ENCODE assay signal across 8 cellular contexts in genomic region chr7:47474937-47475879, GRCh38.
DNase-seq lines count a peak whose midpoint lies in the region; ATAC-seq, FAIRE-seq and TF ChIP-seq lines count a peak whose summit lies in the region.

No MANE protein-coding gene starts in this region.

- TF ChIP-seq CTCF in chondrocyte (IDR thresholded peaks at IDR 0.05) = peak; percentile 57
- no peak for TF ChIP-seq CTCF in type B pancreatic cell (conservative IDR thresholded peaks at IDR 0.05)

- H3K4me3 Mint-ChIP-seq in chondrocyte (ENCODE audit: unreplicated experiment) (no peak overlapping the region), type B pancreatic cell (no peak overlapping the region)

- H3K4me1 Mint-ChIP-seq in chondrocyte (ENCODE audit: low read depth) (peaks cover 37% of the 10 kb centered on the region), type B pancreatic cell (ENCODE audit: unreplicated experiment) (peaks cover 52% of the 10 kb centered on the region)

- H3K9me3 Mint-ChIP-seq in chondrocyte (ENCODE audit: low read depth) (no peaks in the 10 kb centered on the region), type B pancreatic cell (no peaks in the 10 kb centered on the region)

- H3K27me3 Mint-ChIP-seq in chondrocyte (ENCODE audit: low read depth) (no peaks in the 10 kb centered on the region), type B pancreatic cell (no peaks in the 10 kb centered on the region)

- peak; percentile 97 for DNase-seq in Caki2 (ENCODE audit: low read depth)
- DNase-seq in GM19239 (ENCODE audit: insufficient read length, low spot score) = peak; percentile 49
- DNase-seq in NOMO-1 treated with dmso at 0.1 percent for 144 hours (lab: John Stamatoyannopoulos, UW; ENCODE audit: unreplicated experiment) = peak; percentile 96
- no peak for DNase-seq in chondrocyte (ENCODE audit: low spot score)
- peak; percentile 37 to 92 for DNase-seq in lung microvascular endothelial cell (ENCODE audit: low read depth in 2 of 2)
- DNase-seq in type B pancreatic cell (ENCODE audit: extremely low spot score, unreplicated experiment) = no peak
- no peak for DNase-seq in NCI-H1092 treated with DMSO at 0.1 percent for 48 hours (lab: John Stamatoyannopoulos, UW)

- H3K27ac Mint-ChIP-seq in chondrocyte (ENCODE audit: unreplicated experiment) (peak overlapping the region; percentile 90), type B pancreatic cell (peak overlapping the region; percentile 4)

- H3K36me3 Mint-ChIP-seq in chondrocyte (ENCODE audit: low read depth) (peaks cover 16% of the 10 kb centered on the region), type B pancreatic cell (peaks cover 14% of the 10 kb centered on the region)

- peak; percentile 86 for ATAC-seq in HG03103 (IDR thresholded peaks at IDR 0.05; ENCODE audit: low read depth, unreplicated experiment)

- in situ Hi-C loops in Caki2 (cut with HindIII; ENCODE audit: low pct_unique_long_range_greater_than_20kb, low sequenced_read_pairs) = no loop called here

- FAIRE-seq in GM19239 (lab: Jason Lieb, UNC) = no peak

Comparison
In these comparisons a context has a peak if more than half of its experiments do, and no peak if none do; other contexts are left out.
1. DNase-seq: peak in Caki2 (single experiment), GM19239 (single experiment), NOMO-1 treated with dmso at 0.1 percent for 144 hours (single experiment) and lung microvascular endothelial cell (2 of 2); none in chondrocyte (single experiment), type B pancreatic cell (single experiment) and NCI-H1092 treated with DMSO at 0.1 percent for 48 hours (single experiment).